Comparison of ENCODE assay signal across 8 cellular contexts in genomic region chr3:171461087-171461917, GRCh38. TPM values are rescaled to one million over a fixed set of nuclear protein-coding genes. Genes with fewer than 3 reads are reported as not detected.
DNase-seq lines count a peak whose midpoint lies in the region; ATAC-seq and TF ChIP-seq lines count a peak whose summit lies in the region.

No MANE protein-coding gene starts in this region.

- peaks cover 3% of the 10 kb centered on the region for H3K9me3 Mint-ChIP-seq in activated CD4-positive, alpha-beta memory T cell treated with anti-CD3 and anti-CD28 coated beads, Interleukin-2, amount 10 ng/mL, durations not matched to agents 7 days and 5 days
- no peaks in the 10 kb centered on the region for H3K9me3 Mint-ChIP-seq in nephron

- DNase-seq in NCI-H2227 treated with DMSO at 0.1 percent for 48 hours (lab: John Stamatoyannopoulos, UW), result peak; percentile 42
- DNase-seq in NCI-H2227 (lab: John Stamatoyannopoulos, UW; ENCODE audit: unreplicated experiment), result no peak
- peak; percentile 69 for DNase-seq in NCI-H1105 (lab: John Stamatoyannopoulos, UW)
- peak; percentile 52 for DNase-seq in activated CD4-positive, alpha-beta memory T cell treated with anti-CD3 and anti-CD28 coated beads, Interleukin-2, amount 10 ng/mL, durations not matched to agents 7 days and 5 days
- no peak for DNase-seq in foreskin melanocyte

- H3K27me3 Mint-ChIP-seq in activated CD4-positive, alpha-beta memory T cell treated with anti-CD3 and anti-CD28 coated beads, Interleukin-2, amount 10 ng/mL, durations not matched to agents 7 days and 5 days, result no peaks in the 10 kb centered on the region
- peaks cover 35% of the 10 kb centered on the region for H3K27me3 Mint-ChIP-seq in nephron (ENCODE audit: low read depth)

- H3K4me3 Mint-ChIP-seq in activated CD4-positive, alpha-beta memory T cell treated with anti-CD3 and anti-CD28 coated beads, Interleukin-2, amount 10 ng/mL, durations not matched to agents 7 days and 5 days, result peak overlapping the region; percentile 94
- peak overlapping the region; percentile 95 to 97 (median 95) for H3K4me3 Mint-ChIP-seq in nephron

- POLR2A ChIA-PET in activated CD4-positive, alpha-beta memory T cell treated with anti-CD3 and anti-CD28 coated beads, Interleukin-2, amount 10 ng/mL, durations not matched to agents 7 days and 5 days (lab: Charles Lee), result interaction anchor here (0.8 to 3.4 kb wide), 23 partner anchors 9 to 592 kb away, joined by 3 to 20 read pairs (median 4); partner anchors contain the start of genes EIF5A2 and RPL22L1

- peak overlapping the region; percentile 85 for H3K27ac Mint-ChIP-seq in activated CD4-positive, alpha-beta memory T cell treated with anti-CD3 and anti-CD28 coated beads, Interleukin-2, amount 10 ng/mL, durations not matched to agents 7 days and 5 days
- H3K27ac Mint-ChIP-seq in nephron, result peak overlapping the region; percentile 67 to 85 (median 71)

- CTCF ChIA-PET in activated CD4-positive, alpha-beta memory T cell treated with anti-CD3 and anti-CD28 coated beads, Interleukin-2, amount 10 ng/mL, durations not matched to agents 7 days and 5 days (lab: Charles Lee), result interaction anchor here (0.7 to 3.2 kb wide), 14 partner anchors 9 to 310 kb away, joined by 3 to 16 read pairs (median 4); no protein-coding TSS in a partner anchor

- TF ChIP-seq CTCF in nephron (IDR thresholded peaks at IDR 0.05; ENCODE audit: unreplicated experiment in 3 of 3), result no peak

- ATAC-seq in HG02571 (IDR thresholded peaks at IDR 0.05; ENCODE audit: unreplicated experiment) (peak; percentile 7), esophagus mucosa (peak; percentile 73)

- H3K4me1 Mint-ChIP-seq in activated CD4-positive, alpha-beta memory T cell treated with anti-CD3 and anti-CD28 coated beads, Interleukin-2, amount 10 ng/mL, durations not matched to agents 7 days and 5 days, result peaks cover 35% of the 10 kb centered on the region
- H3K4me1 Mint-ChIP-seq in nephron, result peaks cover 18% of the 10 kb centered on the region

- peaks cover 12% of the 10 kb centered on the region for H3K36me3 Mint-ChIP-seq in activated CD4-positive, alpha-beta memory T cell treated with anti-CD3 and anti-CD28 coated beads, Interleukin-2, amount 10 ng/mL, durations not matched to agents 7 days and 5 days (ENCODE audit: low read depth)
- no peaks in the 10 kb centered on the region for H3K36me3 Mint-ChIP-seq in nephron (ENCODE audit: low read depth)

RNA-seq across cellular contexts. Expression of gene TNIK, which starts 1.1 kb away (rescaled TPM):
- 10 to 100 TPM; 57.6 to 61.7 TPM for total RNA-seq in activated CD4-positive, alpha-beta memory T cell treated with anti-CD3 and anti-CD28 coated beads, Interleukin-2, amount 10 ng/mL, durations not matched to agents 7 days and 5 days
- 3.0 TPM for total RNA-seq in esophagus mucosa

Comparison
In these comparisons a context has a peak if more than half of its experiments do, and no peak if none do; other contexts are left out.
1. DNase-seq: peak in NCI-H2227 treated with DMSO at 0.1 percent for 48 hours (single experiment), NCI-H1105 (single experiment) and activated CD4-positive, alpha-beta memory T cell treated with anti-CD3 and anti-CD28 coated beads, Interleukin-2, amount 10 ng/mL, durations not matched to agents 7 days and 5 days (single experiment); none in NCI-H2227 (single experiment) and foreskin melanocyte (single experiment).
2. RNA of gene TNIK, which starts 1.1 kb away (total RNA-seq): 57.6 to 61.7 TPM in activated CD4-positive, alpha-beta memory T cell treated with anti-CD3 and anti-CD28 coated beads, Interleukin-2, amount 10 ng/mL, durations not matched to agents 7 days and 5 days; 3.0 TPM in esophagus mucosa (single experiment); every median in the first group is over 10 times any median in the second.